17 cellular contexts compared by ENCODE assay signal in the genomic region with DNA sequence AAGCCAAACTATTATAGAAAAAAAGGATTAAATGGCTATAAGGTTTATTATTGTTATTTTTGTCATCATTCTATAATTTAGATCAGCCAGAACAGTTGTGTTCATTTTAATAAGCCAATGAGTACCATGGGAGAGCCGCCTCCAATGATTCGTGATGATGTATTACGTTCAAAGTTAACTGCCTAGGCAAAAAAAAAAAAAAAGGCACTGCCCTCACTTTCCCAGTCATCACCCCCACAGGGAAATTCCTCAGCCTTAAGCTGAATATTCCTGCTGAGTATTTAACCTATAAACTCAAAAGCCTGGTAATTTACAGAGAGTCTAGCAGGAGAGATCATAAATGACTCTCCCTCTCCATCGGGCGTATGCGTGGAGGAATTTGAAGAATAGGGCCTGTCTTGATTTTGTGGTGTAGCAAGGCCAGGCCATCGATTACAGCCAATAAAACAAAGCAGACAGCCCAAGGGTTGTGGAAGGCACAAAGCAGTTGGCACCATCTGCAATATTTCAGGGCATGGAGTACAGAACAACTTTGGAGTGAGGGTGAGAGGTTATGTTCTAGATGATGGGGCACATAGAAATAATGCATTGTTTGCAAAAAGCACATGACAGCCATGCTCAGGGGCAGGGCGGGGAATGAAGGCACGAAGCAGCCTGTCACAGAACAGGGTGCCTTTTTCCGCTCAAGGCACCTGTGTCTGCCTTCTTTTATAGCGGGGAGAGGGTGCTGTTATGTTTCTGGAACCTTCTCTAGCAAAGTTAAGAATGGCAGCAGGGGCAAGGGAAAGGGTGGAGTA.
DNase-seq lines count a peak whose midpoint lies in the region; ATAC-seq, FAIRE-seq and TF ChIP-seq lines count a peak whose summit lies in the region.
"Had no signal": no experiment of that assay in that cellular context is flagged by ENCODE, and none has a peak within 500 bp of the region (broad histone marks: within the 10 kb centered on the region; RNA-seq: fewer than 3 reads in every experiment).

No MANE protein-coding gene starts in this region.

- no peak overlapping the region for H3K4me3 ChIP-seq in H1 (ENCODE audit: extremely low read depth in 1 of 4, insufficient read depth in 2 of 4, low read depth in 3 of 4, low read length in 4 of 4)
- no peak overlapping the region for H3K4me3 ChIP-seq in thyroid gland (replicated peaks in 1 of 3)
- H3K4me3 ChIP-seq: HAP-1, PC-9, SJSA1 had no signal

- H2BK120ac ChIP-seq in H1 (replicated peaks; ENCODE audit: low read depth, low read length), result no peak overlapping the region

- H2AK5ac ChIP-seq in H1 (ENCODE audit: low read depth, low read length), result no peak overlapping the region

- H2BK12ac ChIP-seq in H1 (ENCODE audit: low read depth, low read length), result no peak overlapping the region

- no peak overlapping the region for H2BK15ac ChIP-seq in H1 (ENCODE audit: low read length)

- no peak overlapping the region for H3K27ac Mint-ChIP-seq in nephron progenitor cell

- H3K9me3 ChIP-seq in H1 (ENCODE audit: insufficient read depth in 2 of 2, low read depth in 1 of 2, low read length in 1 of 2), result peaks cover 3 to 15% of the 10 kb centered on the region in 2 experiments
- H3K9me3 ChIP-seq in thyroid gland, result no peaks in the 10 kb centered on the region
- H3K9me3 ChIP-seq: HAP-1, SJSA1 had no signal

- H4K8ac ChIP-seq in H1 (ENCODE audit: extremely low read depth, insufficient read depth, low read length), result no peak overlapping the region

- H3K23ac ChIP-seq in H1 (ENCODE audit: insufficient read length), result no peak overlapping the region

- no peak for TF ChIP-seq RAD21 in H1 (IDR thresholded peaks at IDR 0.05 in 1 of 2, conservative IDR thresholded peaks at IDR 0.05 in 1 of 2; ENCODE audit: low read depth in 2 of 2, low read length in 2 of 2)

- no peaks in the 10 kb centered on the region for H3K79me1 ChIP-seq in H1 (ENCODE audit: low read depth, low read length)

- no peak overlapping the region for H3K18ac ChIP-seq in H1 (ENCODE audit: extremely low read depth, low read length)

- H3K27me3 ChIP-seq in H1 (replicated peaks in 1 of 4; ENCODE audit: control insufficient read depth in 3 of 4, extremely low read depth in 1 of 4, insufficient read depth in 3 of 4, low read length in 3 of 4) (no peaks in the 10 kb centered on the region), thyroid gland (no peaks in the 10 kb centered on the region)
- H3K27me3 ChIP-seq: SJSA1 had no signal

- no peak for TF ChIP-seq POLR2A in H1 (IDR thresholded peaks at IDR 0.05; ENCODE audit: control extremely low read depth in 1 of 2, low read depth in 2 of 2, low read length in 2 of 2)
- no peak for TF ChIP-seq POLR2A in thyroid gland (IDR thresholded peaks at IDR 0.05)

- POLR2A ChIA-PET in H1 (lab: Charles Lee; ENCODE audit: partially characterized antibody), result interaction anchor here (0.8 kb wide), 1 partner anchor 94 kb away, joined by 3 read pairs; no protein-coding TSS in a partner anchor

- 89% methylated on average over 11 of the region's 11 CpGs; no CpG with 5 or more reads in 1 of the 2 experiments for WGBS in H1 (ENCODE audit: extremely low coverage in 1 of 2, insufficient coverage in 1 of 2, insufficient read length in 1 of 2, insufficient replicate concordance in 2 of 2, low coverage in 1 of 2, low lambda C conversion rate in 2 of 2, missing lambda C conversion rate in 1 of 2), 2 experiments
- WGBS in thyroid gland, 2 donors, result 87 to 89% methylated on average over 11 of the region's 11 CpGs

- H2AFZ ChIP-seq in H1 (ENCODE audit: low read length), result no peak overlapping the region
- H2AFZ ChIP-seq: PC-9 had no signal

- H4K20me1 ChIP-seq in H1 (replicated peaks in 1 of 2; ENCODE audit: control insufficient read depth in 1 of 2, insufficient read depth in 2 of 2, low read length in 2 of 2), result no peaks in the 10 kb centered on the region

- H3K27ac ChIP-seq in H1 (ENCODE audit: low read depth, low read length) (no peak overlapping the region), thyroid gland (no peak overlapping the region)
- H3K27ac ChIP-seq: C4-2B, KMS-11, PC-9, SJSA1 had no signal

- no peak overlapping the region for H4K5ac ChIP-seq in H1 (ENCODE audit: insufficient read length, low read depth, low read length)

- H3K56ac ChIP-seq in H1 (replicated peaks; ENCODE audit: insufficient read length, low read depth, low read length), result no peak overlapping the region

- CTCF ChIA-PET in H1 (lab: Charles Lee; ENCODE audit: partially characterized antibody), result interaction anchor here (0.9 kb wide), 1 partner anchor 10 kb away, joined by 4 read pairs; no protein-coding TSS in a partner anchor

- peaks cover 16% of the 10 kb centered on the region for H3K36me3 Mint-ChIP-seq in nephron progenitor cell (ENCODE audit: low read depth)

- peak overlapping the region; percentile 56 for H3K4me3 Mint-ChIP-seq in nephron progenitor cell

- FAIRE-seq in H1 (lab: Jason Lieb, UNC), result no peak

- peaks cover 0 to 6% (median 0%) of the 10 kb centered on the region in 4 experiments; a peak in 1 of 8 replicates for H3K36me3 ChIP-seq in H1 (ENCODE audit: control insufficient read depth in 2 of 4, insufficient read depth in 4 of 4, low read length in 3 of 4)
- no peaks in the 10 kb centered on the region for H3K36me3 ChIP-seq in thyroid gland
- H3K36me3 ChIP-seq: HAP-1, SJSA1 had no signal

- ATAC-seq in HG02678 (IDR thresholded peaks at IDR 0.05; ENCODE audit: unreplicated experiment) (no peak), left colon (no peak)

- TF ChIP-seq CTCF in H1 (IDR thresholded peaks at IDR 0.05; ENCODE audit: control extremely low read depth in 1 of 3, insufficient read depth in 1 of 3, low read depth in 1 of 3, low read length in 3 of 3), result no peak
- no peak for TF ChIP-seq CTCF in nephron progenitor cell (IDR thresholded peaks at IDR 0.05)
- TF ChIP-seq CTCF in thyroid gland (IDR thresholded peaks at IDR 0.05), result no peak

- TF ChIP-seq EP300 in H1 (IDR thresholded peaks at IDR 0.05; ENCODE audit: borderline replicate concordance in 1 of 2, low read depth in 2 of 2, low read length in 2 of 2), result no peak

- no peak overlapping the region for H3K14ac ChIP-seq in H1 (ENCODE audit: insufficient read length)

- peaks cover 52% of the 10 kb centered on the region for H3K4me1 Mint-ChIP-seq in nephron progenitor cell

- no peaks in the 10 kb centered on the region for H3K23me2 ChIP-seq in H1 (ENCODE audit: low read depth, low read length)

- no peak overlapping the region for H3K9ac ChIP-seq in H1 (replicated peaks in 1 of 4; ENCODE audit: extremely low read depth in 1 of 4, low read depth in 3 of 4, low read length in 3 of 4)
- H3K9ac ChIP-seq: KMS-11 had no signal

- intact Hi-C loops in thyroid gland (cut with DNase I) (no loop called here), left colon (cut with DNase I, micrococcal nuclease) (no loop called here)

- DNase-seq in EH (ENCODE audit: low read depth) (peak; percentile 8), LHCN-M2 (ENCODE audit: low read depth) (peak; percentile 6), H1 (ENCODE audit: low read depth in 1 of 2, low spot score in 2 of 2) (no peak), nephron progenitor cell (no peak), thyroid gland (no peak), MV-4-11 (lab: John Stamatoyannopoulos, UW) (no peak), left colon (no peak)
- DNase-seq: NCI-H1417, NCI-H1930, NCI-H2171 treated with DMSO at 0.1 percent for 48 hours, NCI-H748 treated with DMSO at 0.1 percent for 48 hours, PC-9 had no signal

- peaks cover 31% of the 10 kb centered on the region for H3K9me3 Mint-ChIP-seq in nephron progenitor cell

- no peak overlapping the region for H4K91ac ChIP-seq in H1 (replicated peaks; ENCODE audit: insufficient read length, low read length)

- H2BK20ac ChIP-seq in H1 (ENCODE audit: low read length), result no peak overlapping the region

- peak overlapping the region; percentile 4 for H3K4ac ChIP-seq in H1 (replicated peaks; ENCODE audit: insufficient read length, low read depth, low read length)

- peaks cover 14% of the 10 kb centered on the region for H3K27me3 Mint-ChIP-seq in nephron progenitor cell (ENCODE audit: low read depth, poor library complexity)

- 0 out of 7 replicates have a peak, but pooled peaks cover 0 to 2% (median 0%) of the 10 kb centered on the region in 4 experiments for H3K4me1 ChIP-seq in H1 (replicated peaks in 1 of 4; ENCODE audit: control insufficient read depth in 3 of 4, insufficient read depth in 4 of 4, low read length in 3 of 4)
- H3K4me1 ChIP-seq in thyroid gland, result no peaks in the 10 kb centered on the region
- H3K4me1 ChIP-seq: HAP-1, SJSA1 had no signal

- no peak overlapping the region for H3K4me2 ChIP-seq in H1 (ENCODE audit: insufficient read depth in 1 of 2, low read depth in 2 of 2, low read length in 2 of 2)
- H3K4me2 ChIP-seq: KMS-11, PC-9 had no signal

- H3K79me2 ChIP-seq in H1 (ENCODE audit: control insufficient read depth in 1 of 2, insufficient read depth in 2 of 2, low read length in 2 of 2), result no peaks in the 10 kb centered on the region

- no peak overlapping the region for H2BK5ac ChIP-seq in H1 (ENCODE audit: low read depth, low read length)

TF ChIP-seq in H1, 55 proteins besides CTCF, POLR2A, EP300 and RAD21 (continues in another document):
- TF ChIP-seq JUND (IDR thresholded peaks at IDR 0.05; ENCODE audit: low read length), result no peak

Comparison
In these comparisons a context has a peak if more than half of its experiments do, and no peak if none do; other contexts are left out.
1. DNase-seq: peak in EH (single experiment) and LHCN-M2 (single experiment); none in H1 (0 of 2), nephron progenitor cell (single experiment), thyroid gland (0 of 2), MV-4-11 (single experiment) and left colon (0 of 2).